1 cellular context compared by ENCODE assay signal in genomic region chr9:133153227-133154096, GRCh38.
TF ChIP-seq lines count a peak whose summit lies in the region.

No MANE protein-coding gene starts in this region.

TF ChIP-seq in HepG2, 621 proteins besides CTCF, POLR2A, EP300 and RAD21 (continues in another document):
- TF ChIP-seq ZFP36L2 (CRISPR knock-in tag; IDR thresholded peaks at IDR 0.05) (no peak), MED1 (CRISPR knock-in tag; IDR thresholded peaks at IDR 0.05) (0 out of 2 replicates have a peak, but pooled peaks have one; percentile 23), XRCC5 (optimal IDR thresholded peaks at IDR 0.05; ENCODE audit: low read length) (peak; percentile 81), ZNF414 (CRISPR knock-in tag; IDR thresholded peaks at IDR 0.05) (no peak), ZNF816 (CRISPR knock-in tag; IDR thresholded peaks at IDR 0.05; ENCODE audit: borderline replicate concordance) (no peak), ELF3 (CRISPR knock-in tag; IDR thresholded peaks at IDR 0.05) (peak; percentile 34; the same call in 1 of the 2 replicates), HNRNPLL (IDR thresholded peaks at IDR 0.05; ENCODE audit: low read depth, low read length, poor library complexity, severe bottlenecking) (peak; percentile 48), HMG20A (CRISPR knock-in tag; IDR thresholded peaks at IDR 0.05; ENCODE audit: borderline replicate concordance) (no peak), ZFP82 (CRISPR knock-in tag; IDR thresholded peaks at IDR 0.05; ENCODE audit: borderline replicate concordance) (no peak), ZHX1 (CRISPR knock-in tag; IDR thresholded peaks at IDR 0.05; ENCODE audit: low read depth) (no peak), TP53 (CRISPR knock-in tag; conservative IDR thresholded peaks at IDR 0.05) (no peak), NCOA2 (CRISPR knock-in tag; IDR thresholded peaks at IDR 0.05) (0 out of 2 replicates have a peak, but pooled peaks have one; percentile 12), SNRNP70 (IDR thresholded peaks at IDR 0.05; ENCODE audit: low read depth, low read length) (no peak), ZNF709 (CRISPR knock-in tag; IDR thresholded peaks at IDR 0.05) (no peak), HNRNPL (IDR thresholded peaks at IDR 0.05; ENCODE audit: low read depth, low read length) (no peak), ASH2L (IDR thresholded peaks at IDR 0.05; ENCODE audit: insufficient read length, low read depth, low read length) (no peak), EZH2 (conservative IDR thresholded peaks at IDR 0.05; ENCODE audit: low read depth, low read length) (no peak), MNT (IDR thresholded peaks at IDR 0.05) (no peak), PHF5A (CRISPR knock-in tag; IDR thresholded peaks at IDR 0.05; ENCODE audit: low read depth, unreplicated experiment) (no peak), ZNF652 (CRISPR knock-in tag; IDR thresholded peaks at IDR 0.05; ENCODE audit: borderline replicate concordance, low read depth) (no peak), ISL2 (CRISPR knock-in tag; IDR thresholded peaks at IDR 0.05) (no peak), FIP1L1 (IDR thresholded peaks at IDR 0.05; ENCODE audit: borderline replicate concordance, insufficient read depth, low read depth, low read length) (no peak), JARID2 (CRISPR knock-in tag; IDR thresholded peaks at IDR 0.05; ENCODE audit: insufficient replicate concordance) (no peak), GATAD1 (CRISPR knock-in tag; IDR thresholded peaks at IDR 0.05) (peak; percentile 43; the same call in 1 of the 2 replicates), ARID5B (CRISPR knock-in tag; IDR thresholded peaks at IDR 0.05) (0 out of 2 replicates have a peak, but pooled peaks have one; percentile 20), ZNF747 (CRISPR knock-in tag; IDR thresholded peaks at IDR 0.05; ENCODE audit: borderline replicate concordance) (no peak), TBP (CRISPR knock-in tag; IDR thresholded peaks at IDR 0.05) (no peak), CSRNP2 (CRISPR knock-in tag; conservative IDR thresholded peaks at IDR 0.05; ENCODE audit: low read depth) (no peak), ZBTB38 (CRISPR knock-in tag; IDR thresholded peaks at IDR 0.05) (no peak; the same call in 1 of the 2 replicates), ZNF746 (CRISPR knock-in tag; IDR thresholded peaks at IDR 0.05) (no peak), ZNF770 (CRISPR knock-in tag; IDR thresholded peaks at IDR 0.05) (no peak), ZNF17 (CRISPR knock-in tag; IDR thresholded peaks at IDR 0.05) (no peak), SMC3 (IDR thresholded peaks at IDR 0.05; ENCODE audit: low read length) (no peak), ZBTB39 (CRISPR knock-in tag; IDR thresholded peaks at IDR 0.05) (no peak), TFDP1 (CRISPR knock-in tag; IDR thresholded peaks at IDR 0.05; ENCODE audit: borderline replicate concordance) (0 out of 2 replicates have a peak, but pooled peaks have one; percentile 38), PHF8 (CRISPR knock-in tag; IDR thresholded peaks at IDR 0.05) (0 out of 2 replicates have a peak, but pooled peaks have one; percentile 50), TCF7L2 (IDR thresholded peaks at IDR 0.05; ENCODE audit: low read depth, low read length) (no peak), RBFOX2 (IDR thresholded peaks at IDR 0.05; ENCODE audit: low read depth, low read length) (no peak), NRL (CRISPR knock-in tag; IDR thresholded peaks at IDR 0.05; ENCODE audit: borderline replicate concordance) (no peak), JUN (CRISPR knock-in tag; IDR thresholded peaks at IDR 0.05) (no peak), MED13 (CRISPR knock-in tag; IDR thresholded peaks at IDR 0.05) (no peak), ZSCAN31 (CRISPR knock-in tag; IDR thresholded peaks at IDR 0.05; ENCODE audit: low read depth) (no peak), E2F2 (CRISPR knock-in tag; IDR thresholded peaks at IDR 0.05; ENCODE audit: borderline replicate concordance) (no peak), NPAS2 (CRISPR knock-in tag; IDR thresholded peaks at IDR 0.05; ENCODE audit: borderline replicate concordance) (no peak)
